14 cellular contexts compared by ENCODE assay signal in genomic region chr11:115678942-115679341, GRCh38.
A peak's percentile ranks its signal among the peaks of the same experiment; 100 is the strongest.
DNase-seq lines count a peak whose midpoint lies in the region; ATAC-seq and TF ChIP-seq lines count a peak whose summit lies in the region.
"Had no signal": no experiment of that assay in that cellular context is flagged by ENCODE, and none has a peak within 500 bp of the region (broad histone marks: within the 10 kb centered on the region; RNA-seq: fewer than 3 reads in every experiment).

No MANE protein-coding gene starts in this region.

- H3K9ac ChIP-seq in colonic mucosa (ENCODE audit: low read depth in 2 of 2, low read length in 2 of 2), result no peak overlapping the region

- H3K4me3 ChIP-seq in GM06990 (replicated peaks; ENCODE audit: low read depth, low read length), result no peak overlapping the region
- H3K4me3 ChIP-seq in colonic mucosa, result no peak overlapping the region
- H3K4me3 ChIP-seq in right lobe of liver, result no peak overlapping the region

- TF ChIP-seq CTCF in GM06990 (IDR thresholded peaks at IDR 0.05; ENCODE audit: insufficient read depth, low read length, poor library complexity, severe bottlenecking) (peak; percentile 26), colonic mucosa (IDR thresholded peaks at IDR 0.05) (peak; percentile 45), right lobe of liver (IDR thresholded peaks at IDR 0.05) (peak in 1 of 4 donors; percentile 26)

- H3K9me3 ChIP-seq in colonic mucosa (no peaks in the 10 kb centered on the region), right lobe of liver (no peaks in the 10 kb centered on the region)
- H3K9me3 ChIP-seq: neutrophil had no signal

- no peaks in the 10 kb centered on the region for H3K36me3 ChIP-seq in GM06990 (ENCODE audit: control insufficient read depth, insufficient read depth, low read length)
- H3K36me3 ChIP-seq in colonic mucosa, result no peaks in the 10 kb centered on the region
- H3K36me3 ChIP-seq in right lobe of liver, result no peaks in the 10 kb centered on the region
- H3K36me3 ChIP-seq: neutrophil had no signal

- H3K27ac ChIP-seq in colonic mucosa (no peak overlapping the region), right lobe of liver (no peak overlapping the region)
- H3K27ac ChIP-seq: neutrophil had no signal

- DNase-seq in GM06990 (ENCODE audit: extremely low read depth, insufficient read length) (no peak), M059J (ENCODE audit: low read depth) (peak; percentile 27), colonic mucosa (peak; percentile 60), right lobe of liver (no peak), posterior vena cava (ENCODE audit: low spot score) (no peak), SIG-M5 (lab: John Stamatoyannopoulos, UW) (no peak)
- DNase-seq: activated CD4-positive, alpha-beta T cell treated with anti-CD3 and anti-CD28 coated beads, Interleukin-2, amount 50 U/mL, for 48 hours; activated gamma-delta T cell treated with Interleukin-2 at 50 U/mL for 16 hours; CD4-positive, alpha-beta T cell; stimulated activated CD4-positive, alpha-beta T cell treated with anti-CD3 and anti-CD28 coated beads, Interleukin-12 subunit alpha, Interleukin-12 subunit beta, amount 100 ng/mL, for 4 hours; T-helper 17 cell had no signal

- WGBS in right lobe of liver (ENCODE audit: insufficient coverage, low coverage, low lambda C conversion rate, missing lambda C conversion rate), result 83% methylated on average over 2 of the region's 5 CpGs

- TF ChIP-seq POLR2A in right lobe of liver (IDR thresholded peaks at IDR 0.05), result no peak

- ATAC-seq in right lobe of liver (peak; percentile 38 to 64 (median 57)), HG03521 (IDR thresholded peaks at IDR 0.05; ENCODE audit: unreplicated experiment) (no peak), GM19328 (IDR thresholded peaks at IDR 0.05; ENCODE audit: unreplicated experiment) (no peak)
- ATAC-seq: T-helper 17 cell had no signal

- H3K27me3 ChIP-seq in GM06990 (replicated peaks; ENCODE audit: control insufficient read depth, insufficient read depth, low read length) (no peaks in the 10 kb centered on the region; the same call in 1 of the 2 replicates), colonic mucosa (no peaks in the 10 kb centered on the region), right lobe of liver (no peaks in the 10 kb centered on the region)
- H3K27me3 ChIP-seq: neutrophil had no signal

- no peaks in the 10 kb centered on the region for H3K4me1 ChIP-seq in colonic mucosa
- no peaks in the 10 kb centered on the region for H3K4me1 ChIP-seq in right lobe of liver

- intact Hi-C loops in colonic mucosa (cut with DNase I), result loop anchor here (2.0 to 10.0 kb wide), 2 partner anchors 346 to 904 kb away; no protein-coding TSS in a partner anchor
- intact Hi-C loops in right lobe of liver (cut with DNase I), result no loop called here
- intact Hi-C loops in posterior vena cava (cut with DNase I), result no loop called here

Comparison
In these comparisons a context has a peak if more than half of its experiments do, and no peak if none do; other contexts are left out.
1. DNase-seq: peak in M059J (single experiment) and colonic mucosa (single experiment); none in GM06990 (single experiment), right lobe of liver (0 of 3), posterior vena cava (single experiment) and SIG-M5 (single experiment).
2. ATAC-seq: peak in right lobe of liver (4 of 4); none in HG03521 (single experiment) and GM19328 (single experiment).